ENCODE assay signal across 10 cellular contexts in the genomic region with DNA sequence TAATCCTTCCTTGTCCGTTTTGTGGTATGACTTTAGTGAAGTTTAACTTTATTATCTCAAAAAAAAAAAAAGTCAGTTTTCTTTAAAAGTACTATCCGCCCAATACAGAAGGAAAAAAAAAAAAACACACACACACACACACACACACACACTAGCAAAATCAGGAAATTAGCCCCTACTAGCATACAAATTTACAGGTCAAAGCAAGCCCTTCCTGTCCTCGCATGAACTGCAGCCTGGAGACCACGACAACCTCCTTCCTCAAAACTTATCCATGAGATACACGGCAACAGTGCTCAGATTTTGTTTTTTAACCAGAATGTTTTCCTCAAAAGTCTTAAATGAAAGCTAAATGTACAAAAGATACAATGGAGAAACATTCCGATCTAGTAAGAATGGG. TPM values are rescaled to one million over a fixed set of nuclear protein-coding genes. Genes with fewer than 3 reads are reported as not detected.
A peak's percentile ranks its signal among the peaks of the same experiment; 100 is the strongest.
DNase-seq lines count a peak whose midpoint lies in the region; ATAC-seq and TF ChIP-seq lines count a peak whose summit lies in the region.
"Had no signal": no experiment of that assay in that cellular context is flagged by ENCODE, and none has a peak within 500 bp of the region (broad histone marks: within the 10 kb centered on the region; RNA-seq: fewer than 3 reads in every experiment).

No MANE protein-coding gene starts in this region.

- CTCF ChIA-PET in activated CD8-positive, alpha-beta memory T cell treated with anti-CD3 and anti-CD28 coated beads, Interleukin-2, amount 10 ng/mL, durations not matched to agents 7 days and 5 days (lab: Charles Lee), result no interaction called here

- H3K4me1 Mint-ChIP-seq in activated CD8-positive, alpha-beta memory T cell treated with anti-CD3 and anti-CD28 coated beads, Interleukin-2, amount 10 ng/mL, durations not matched to agents 7 days and 5 days, result peaks cover 32% of the 10 kb centered on the region

- intact Hi-C loops in spleen (cut with DNase I; ENCODE audit: low total_unique reads), result no loop called here
- intact Hi-C loops in posterior vena cava (cut with DNase I), result no loop called here

- ATAC-seq in activated CD8-positive, alpha-beta memory T cell treated with anti-CD3 and anti-CD28 coated beads, Interleukin-2, amount 10 ng/mL, durations not matched to agents 7 days and 5 days, result no peak
- no peak for ATAC-seq in GM19452 (IDR thresholded peaks at IDR 0.05; ENCODE audit: unreplicated experiment)

- peaks cover 26 to 68% (median 59%) of the 10 kb centered on the region in 6 donors for H3K4me1 ChIP-seq in spleen

- H3K27ac ChIP-seq in spleen, result peak overlapping the region in 7 of 8 donors; percentile 21 to 75 (median 65)

- H3K4me3 ChIP-seq in fibroblast of the aortic adventitia (ENCODE audit: low read depth, low read length) (no peak overlapping the region), spleen (peak overlapping the region in 1 of 8 donors; percentile 17)

- H3K36me3 ChIP-seq in spleen, result peaks cover 0 to 30% (median 2%) of the 10 kb centered on the region in 6 donors

- no peaks in the 10 kb centered on the region for H3K27me3 ChIP-seq in spleen (replicated peaks in 1 of 7)

- no peaks in the 10 kb centered on the region for H3K27me3 Mint-ChIP-seq in activated CD8-positive, alpha-beta memory T cell treated with anti-CD3 and anti-CD28 coated beads, Interleukin-2, amount 10 ng/mL, durations not matched to agents 7 days and 5 days

- peaks cover 11% of the 10 kb centered on the region for H3K36me3 Mint-ChIP-seq in activated CD8-positive, alpha-beta memory T cell treated with anti-CD3 and anti-CD28 coated beads, Interleukin-2, amount 10 ng/mL, durations not matched to agents 7 days and 5 days

- WGBS in spleen, 5 donors, result 14 to 24% (median 18%) methylated on average over 6 of the region's 6 CpGs

- H3K27ac Mint-ChIP-seq in activated CD8-positive, alpha-beta memory T cell treated with anti-CD3 and anti-CD28 coated beads, Interleukin-2, amount 10 ng/mL, durations not matched to agents 7 days and 5 days, result peak overlapping the region; percentile 5

- TF ChIP-seq CTCF in fibroblast of the aortic adventitia (IDR thresholded peaks at IDR 0.05; ENCODE audit: insufficient read depth, low read length) (peak; percentile 11), spleen (IDR thresholded peaks at IDR 0.05 in 8 of 11, conservative IDR thresholded peaks at IDR 0.05 in 3 of 11) (peak in 1 of 11 experiments; percentile 10)

- no peak for TF ChIP-seq POLR2A in spleen (IDR thresholded peaks at IDR 0.05)

- no peak for DNase-seq in activated CD8-positive, alpha-beta memory T cell treated with anti-CD3 and anti-CD28 coated beads, Interleukin-2, amount 10 ng/mL, durations not matched to agents 7 days and 5 days
- no peak for DNase-seq in activated CD8-positive, alpha-beta memory T cell treated with anti-CD3 and anti-CD28 coated beads, Interleukin-2, amount 50 U/mL, for 48 hours
- DNase-seq in SKM-1 (lab: John Stamatoyannopoulos, UW; ENCODE audit: unreplicated experiment) (peak; percentile 20), fibroblast of the aortic adventitia (ENCODE audit: low read depth) (no peak), spleen (no peak), posterior vena cava (ENCODE audit: low spot score) (no peak)
- no peak for DNase-seq in activated CD4-positive, CD25-positive, alpha-beta regulatory T cell (lab: John Stamatoyannopoulos, UW)
- DNase-seq: effector memory CD4-positive, alpha-beta T cell; NCI-H524 had no signal

- no peak overlapping the region for H3K4me3 Mint-ChIP-seq in activated CD8-positive, alpha-beta memory T cell treated with anti-CD3 and anti-CD28 coated beads, Interleukin-2, amount 10 ng/mL, durations not matched to agents 7 days and 5 days

- H3K9me3 Mint-ChIP-seq in activated CD8-positive, alpha-beta memory T cell treated with anti-CD3 and anti-CD28 coated beads, Interleukin-2, amount 10 ng/mL, durations not matched to agents 7 days and 5 days (ENCODE audit: low read depth), result no peaks in the 10 kb centered on the region

- H3K9me3 ChIP-seq in spleen, result no peaks in the 10 kb centered on the region

RNA-seq across cellular contexts. Expression of a gene that starts 16.2 kb away (rescaled TPM):
- total RNA-seq in activated CD8-positive, alpha-beta memory T cell treated with anti-CD3 and anti-CD28 coated beads, Interleukin-2, amount 10 ng/mL, durations not matched to agents 7 days and 5 days, result 100 to 1,000 TPM; 166 to 175 TPM
- 117 and 139 TPM in 2 replicates for total RNA-seq in fibroblast of the aortic adventitia (ENCODE audit: low replicate concordance)
- total RNA-seq in spleen, result 100 to 1,000 TPM; 128 to 250 (median 152) TPM
- 10 to 100 TPM; 28.4 to 76.1 (median 37.2) TPM for polyA plus RNA-seq in spleen
- 100 to 1,000 TPM in 1 of 2 donors, 10 to 100 TPM in 1; 97.0 to 108 TPM for total RNA-seq in posterior vena cava

RNA-seq across cellular contexts. Expression of a gene that starts 17.9 kb away (rescaled TPM):
- 10 to 100 TPM; 27.9 to 37.6 TPM for total RNA-seq in activated CD8-positive, alpha-beta memory T cell treated with anti-CD3 and anti-CD28 coated beads, Interleukin-2, amount 10 ng/mL, durations not matched to agents 7 days and 5 days
- 13.8 and 23.3 TPM in 2 replicates for total RNA-seq in fibroblast of the aortic adventitia (ENCODE audit: low replicate concordance)
- total RNA-seq in spleen, result 10 to 100 TPM; 36.4 to 81.9 (median 67.9) TPM
- polyA plus RNA-seq in spleen, result 10 to 100 TPM; 14.5 to 22.3 (median 17.1) TPM
- 10 to 100 TPM; 26.2 to 27.0 TPM for total RNA-seq in posterior vena cava
